11 cellular contexts compared by ENCODE assay signal in genomic region chr3:124266517-124266916, GRCh38.
DNase-seq lines count a peak whose midpoint lies in the region; ATAC-seq and TF ChIP-seq lines count a peak whose summit lies in the region.
"Had no signal": no experiment of that assay in that cellular context is flagged by ENCODE, and none has a peak within 500 bp of the region (broad histone marks: within the 10 kb centered on the region; RNA-seq: fewer than 3 reads in every experiment).

No MANE protein-coding gene starts in this region.

- H3K27me3 ChIP-seq in GM23248 (replicated peaks; ENCODE audit: insufficient read depth), result no peaks in the 10 kb centered on the region
- H3K27me3 ChIP-seq in ascending aorta, result no peaks in the 10 kb centered on the region
- H3K27me3 ChIP-seq in body of pancreas, result no peaks in the 10 kb centered on the region
- H3K27me3 ChIP-seq in transverse colon, result no peaks in the 10 kb centered on the region

- H3K9me3 ChIP-seq in GM23248 (ENCODE audit: low read depth), result no peaks in the 10 kb centered on the region
- H3K9me3 ChIP-seq in ascending aorta, result no peaks in the 10 kb centered on the region
- H3K9me3 ChIP-seq in body of pancreas, result no peaks in the 10 kb centered on the region
- no peaks in the 10 kb centered on the region for H3K9me3 ChIP-seq in transverse colon

- DNase-seq in GM23248, result peak; percentile 35
- DNase-seq in NCI-H2081 (lab: John Stamatoyannopoulos, UW), result peak; percentile 98 to 100
- no peak for DNase-seq in ascending aorta (ENCODE audit: low spot score in 2 of 2)
- peak; percentile 41 for DNase-seq in neural crest cell (ENCODE audit: low read depth, low spot score)
- no peak for DNase-seq in body of pancreas
- DNase-seq in transverse colon, result no peak
- no peak for DNase-seq in T1000 (lab: John Stamatoyannopoulos, UW)
- DNase-seq: activated CD8-positive, alpha-beta memory T cell treated with anti-CD3 and anti-CD28 coated beads for 24 hours; NCI-H524 treated with DMSO at 0.1 percent for 48 hours; SW 1271 had no signal

- H3K27ac Mint-ChIP-seq in neural crest cell (ENCODE audit: unreplicated experiment), result peak overlapping the region; percentile 31

- H3K27ac ChIP-seq in GM23248 (no peak overlapping the region), ascending aorta (peak overlapping the region; percentile 0 to 35), body of pancreas (no peak overlapping the region), transverse colon (no peak overlapping the region)

- in situ Hi-C loops in GM23248 (cut with MboI) (no loop called here), transverse colon (cut with MboI; ENCODE audit: low pct_ligation_motif_present in 1 of 4, low pct_unique_long_range_greater_than_20kb in 1 of 4, low sequenced_read_pairs in 3 of 4) (no loop called here)

- H3K4me2 ChIP-seq in GM23248 (ENCODE audit: unreplicated experiment), result no peak overlapping the region

- no peaks in the 10 kb centered on the region for H3K9me2 ChIP-seq in GM23248 (ENCODE audit: insufficient read depth)

- H3K9ac ChIP-seq in GM23248, result no peak overlapping the region

- 36 to 40% methylated on average over 2 of the region's 2 CpGs for WGBS in GM23248 (ENCODE audit: low coverage in 1 of 2, low lambda C conversion rate in 2 of 2, missing lambda C conversion rate in 2 of 2), 2 experiments
- 60 to 67% methylated on average over 2 of the region's 2 CpGs for WGBS in body of pancreas, 2 donors
- WGBS in transverse colon (ENCODE audit: low coverage in 1 of 2), 2 donors, result 36 to 40% methylated on average over 1 to 2 of the region's 2 CpGs

- peaks cover 51% of the 10 kb centered on the region for H3K4me1 Mint-ChIP-seq in neural crest cell

- no peak overlapping the region for H3K4me3 Mint-ChIP-seq in neural crest cell

- H3K36me3 Mint-ChIP-seq in neural crest cell (ENCODE audit: low read depth), result no peaks in the 10 kb centered on the region

- H3K79me2 ChIP-seq in GM23248 (ENCODE audit: insufficient read depth), result no peaks in the 10 kb centered on the region

- no peak overlapping the region for H3K4me3 ChIP-seq in GM23248
- no peak overlapping the region for H3K4me3 ChIP-seq in ascending aorta
- no peak overlapping the region for H3K4me3 ChIP-seq in body of pancreas
- no peak overlapping the region for H3K4me3 ChIP-seq in transverse colon

- TF ChIP-seq CTCF in ascending aorta (IDR thresholded peaks at IDR 0.05) (no peak), neural crest cell (conservative IDR thresholded peaks at IDR 0.05) (no peak), body of pancreas (IDR thresholded peaks at IDR 0.05) (no peak), transverse colon (IDR thresholded peaks at IDR 0.05) (no peak)

- H3F3A ChIP-seq in GM23248 (ENCODE audit: insufficient read depth), result peaks cover 14% of the 10 kb centered on the region; the same call in 1 of the 2 replicates

- TF ChIP-seq POLR2A in body of pancreas (IDR thresholded peaks at IDR 0.05) (no peak), transverse colon (IDR thresholded peaks at IDR 0.05) (no peak)

- TF ChIP-seq EP300 in transverse colon (IDR thresholded peaks at IDR 0.05; ENCODE audit: low read depth), result no peak

- ATAC-seq in GM19395 (IDR thresholded peaks at IDR 0.05; ENCODE audit: unreplicated experiment), result no peak
- ATAC-seq in body of pancreas, result no peak

- H3K4me1 ChIP-seq in GM23248 (ENCODE audit: insufficient read depth) (peaks cover 16% of the 10 kb centered on the region), ascending aorta (peaks cover 2 to 36% of the 10 kb centered on the region in 2 donors), body of pancreas (no peaks in the 10 kb centered on the region), transverse colon (peaks cover 0 to 5% (median 0%) of the 10 kb centered on the region in 4 donors)

- no peaks in the 10 kb centered on the region for H4K20me1 ChIP-seq in GM23248 (ENCODE audit: insufficient read depth)

- no peaks in the 10 kb centered on the region for H3K9me3 Mint-ChIP-seq in neural crest cell

- no peak overlapping the region for H2AFZ ChIP-seq in GM23248

- no peaks in the 10 kb centered on the region for H3K36me3 ChIP-seq in GM23248 (ENCODE audit: low read depth)
- H3K36me3 ChIP-seq in ascending aorta, result peaks cover 10 to 16% of the 10 kb centered on the region in 2 donors
- H3K36me3 ChIP-seq in body of pancreas (replicated peaks in 1 of 2; ENCODE audit: insufficient read depth in 1 of 2, low read depth in 2 of 2), result no peaks in the 10 kb centered on the region
- H3K36me3 ChIP-seq in transverse colon, result no peaks in the 10 kb centered on the region

- intact Hi-C loops in ascending aorta (cut with DNase I), result no loop called here
- intact Hi-C loops in body of pancreas (cut with DNase I), result no loop called here
- intact Hi-C loops in transverse colon (cut with DNase I; ENCODE audit: low total_unique reads), result no loop called here

- no peaks in the 10 kb centered on the region for H3K27me3 Mint-ChIP-seq in neural crest cell (ENCODE audit: low read depth)

Comparison
In these comparisons a context has a peak if more than half of its experiments do, and no peak if none do; other contexts are left out.
1. DNase-seq: peak in GM23248 (single experiment), NCI-H2081 (2 of 2) and neural crest cell (single experiment); none in ascending aorta (0 of 2), body of pancreas (0 of 4), transverse colon (single experiment) and T1000 (single experiment).
2. H3K27ac ChIP-seq: peak in ascending aorta (2 of 2); none in GM23248 (single experiment), body of pancreas (0 of 4) and transverse colon (0 of 4).